Comparison of ENCODE assay signal across 15 cellular contexts in genomic region chr11:122210378-122210995, GRCh38.
DNase-seq lines count a peak whose midpoint lies in the region; FAIRE-seq and TF ChIP-seq lines count a peak whose summit lies in the region.
"Had no signal": no experiment of that assay in that cellular context is flagged by ENCODE, and none has a peak within 500 bp of the region (broad histone marks: within the 10 kb centered on the region; RNA-seq: fewer than 3 reads in every experiment).

No MANE protein-coding gene starts in this region.

- H3K4me1 ChIP-seq in hepatocyte (ENCODE audit: insufficient read depth) (peaks cover 32% of the 10 kb centered on the region), skeletal muscle satellite cell (ENCODE audit: control insufficient read depth, insufficient read depth, low read length) (peaks cover 71% of the 10 kb centered on the region)

- H2AFZ ChIP-seq in hepatocyte: no peak overlapping the region

- H3K4me3 ChIP-seq in brain microvascular endothelial cell (ENCODE audit: low read depth, low read length): no peak overlapping the region
- no peak overlapping the region for H3K4me3 ChIP-seq in hepatocyte
- no peak overlapping the region for H3K4me3 ChIP-seq in skeletal muscle satellite cell (ENCODE audit: low read length)

- no peaks in the 10 kb centered on the region for H3K27me3 ChIP-seq in brain microvascular endothelial cell (replicated peaks)
- no peaks in the 10 kb centered on the region for H3K27me3 ChIP-seq in hepatocyte
- H3K27me3 ChIP-seq in skeletal muscle satellite cell (ENCODE audit: control insufficient read depth, insufficient read depth, low read length): no peaks in the 10 kb centered on the region

- in situ Hi-C loops in brain microvascular endothelial cell (cut with HindIII; ENCODE audit: low pct_ligation_motif_present, low sequenced_read_pairs): no loop called here

- no peaks in the 10 kb centered on the region for H3K9me2 ChIP-seq in hepatocyte (replicated peaks; ENCODE audit: insufficient read depth)

- H3K36me3 ChIP-seq in brain microvascular endothelial cell (replicated peaks): no peaks in the 10 kb centered on the region
- no peaks in the 10 kb centered on the region for H3K36me3 ChIP-seq in hepatocyte (replicated peaks; ENCODE audit: insufficient read depth, low read depth)
- no peaks in the 10 kb centered on the region for H3K36me3 ChIP-seq in skeletal muscle satellite cell (ENCODE audit: insufficient read depth, low read length)

- TF ChIP-seq CTCF in brain microvascular endothelial cell (IDR thresholded peaks at IDR 0.05; ENCODE audit: low read depth, low read length, missing control alignments) (no peak), hepatocyte (IDR thresholded peaks at IDR 0.05; ENCODE audit: poor library complexity) (no peak)

- H3K9ac ChIP-seq in skeletal muscle satellite cell (ENCODE audit: low read depth, low read length): peak overlapping the region; percentile 8

- H3K4me2 ChIP-seq in hepatocyte: no peak overlapping the region
- peak overlapping the region; percentile 16 for H3K4me2 ChIP-seq in skeletal muscle satellite cell (ENCODE audit: low read length)

- peak; percentile 63 for DNase-seq in GF-D8 (lab: John Stamatoyannopoulos, UW)
- no peak for DNase-seq in brain microvascular endothelial cell
- DNase-seq in hepatocyte (ENCODE audit: low spot score): peak; percentile 28
- DNase-seq in GM19239 (ENCODE audit: insufficient read length, low spot score): no peak
- no peak for DNase-seq in erythroblast (lab: John Stamatoyannopoulos, UW)
- no peak for DNase-seq in SHP77 treated with DMSO at 0.1 percent for 48 hours (lab: John Stamatoyannopoulos, UW)
- no peak for DNase-seq in urothelium cell line (ENCODE audit: low spot score)
- DNase-seq: activated naive CD4-positive, alpha-beta T cell treated with anti-CD3 and anti-CD28 coated beads, Interleukin-2, amount 50 U/mL, for 16 hours; DMS53; GOT3; KG1; naive thymus-derived CD8-positive, alpha-beta T cell; NCI-H1436 treated with DMSO at 0.1 percent for 48 hours; PC-3 had no signal

- no peaks in the 10 kb centered on the region for H3K9me3 ChIP-seq in hepatocyte (ENCODE audit: low read depth)
- no peaks in the 10 kb centered on the region for H3K9me3 ChIP-seq in skeletal muscle satellite cell (replicated peaks; ENCODE audit: low read length)

- no peaks in the 10 kb centered on the region for H4K20me1 ChIP-seq in hepatocyte (ENCODE audit: insufficient read depth, poor library complexity, severe bottlenecking)

- FAIRE-seq in GM19239 (lab: Jason Lieb, UNC): no peak
- no peak for FAIRE-seq in urothelium cell line (lab: Jason Lieb, UNC)

- TF ChIP-seq POLR2A in erythroblast (IDR thresholded peaks at IDR 0.05; ENCODE audit: low read length): no peak

- peak overlapping the region; percentile 84 for H3K27ac ChIP-seq in brain microvascular endothelial cell
- peak overlapping the region; percentile 32 for H3K27ac ChIP-seq in hepatocyte

- WGBS in hepatocyte (ENCODE audit: low lambda C conversion rate, missing lambda C conversion rate): 62% methylated on average over 2 of the region's 2 CpGs

- no peaks in the 10 kb centered on the region for H3K79me2 ChIP-seq in hepatocyte

Comparison
In these comparisons a context has a peak if more than half of its experiments do, and no peak if none do; other contexts are left out.
1. DNase-seq: peak in GF-D8 (single experiment) and hepatocyte (single experiment); none in brain microvascular endothelial cell (single experiment), GM19239 (single experiment), erythroblast (0 of 2), SHP77 treated with DMSO at 0.1 percent for 48 hours (single experiment) and urothelium cell line (single experiment).